ENCODE assay signal across 33 cellular contexts in the genomic region with DNA sequence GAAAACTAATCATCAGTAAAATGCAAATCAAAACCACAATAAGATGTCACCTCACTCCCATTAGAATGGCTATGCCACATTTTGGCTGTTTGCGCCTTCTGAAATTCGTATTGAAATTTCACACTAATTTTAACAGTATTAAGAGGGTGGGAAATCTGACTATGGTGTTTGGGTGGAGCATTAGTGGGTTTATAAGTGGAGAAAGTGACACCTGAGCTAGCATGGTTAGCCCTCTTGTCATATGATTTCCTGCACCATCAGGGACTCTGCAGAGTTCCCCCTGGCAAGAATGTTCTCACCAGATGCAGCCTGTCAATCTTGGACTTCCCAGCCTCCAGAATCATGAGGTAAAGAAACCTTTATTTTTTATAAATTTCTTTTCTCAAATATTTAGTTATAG.
"Had no signal": no experiment of that assay in that cellular context is flagged by ENCODE, and none has a peak within 500 bp of the region (broad histone marks: within the 10 kb centered on the region; RNA-seq: fewer than 3 reads in every experiment).

No MANE protein-coding gene starts in this region.

- DNase-seq: Karpas-422, Kasumi-1, KG1, MG63, MM.1S, MV-4-11, NCI-H1048, NCI-H1092, NCI-H1092 treated with DMSO at 0.1 percent for 48 hours, NCI-H1105, NCI-H1105 treated with DMSO at 0.1 percent for 48 hours, NCI-H1417, NCI-H1417 treated with DMSO at 0.1 percent for 48 hours, NCI-H1436, NCI-H1436 treated with DMSO at 0.1 percent for 48 hours, NCI-H146, NCI-H1694, NCI-H1694 treated with DMSO at 0.1 percent for 48 hours, NCI-H187, NCI-H187 treated with DMSO at 0.1 percent for 48 hours, NCI-H1930, NCI-H2029, NCI-H2029 treated with DMSO at 0.1 percent for 48 hours, NCI-H2081, NCI-H2081 treated with DMSO at 0.1 percent for 48 hours, NCI-H2107, NCI-H2171, NCI-H2171 treated with DMSO at 0.1 percent for 48 hours, NCI-H2227 treated with DMSO at 0.1 percent for 48 hours, NCI-H226, NCI-H345, NCI-H446, NCI-H446 treated with DMSO at 0.1 percent for 48 hours had no signal
